In genomic region chr16:29906520-29907244, GRCh38 we compare ENCODE assay signal across 2 cellular contexts.
TF ChIP-seq lines count a peak whose summit lies in the region.

No MANE protein-coding gene starts in this region.

TF ChIP-seq in GM23338, 12 proteins besides CTCF, POLR2A, EP300 and RAD21 (continued from another document):
- TF ChIP-seq REST (IDR thresholded peaks at IDR 0.05; ENCODE audit: unreplicated experiment) (no peak), NANOG (IDR thresholded peaks at IDR 0.05; ENCODE audit: borderline replicate concordance) (no peak)

TF ChIP-seq in WTC11, 78 proteins besides CTCF, POLR2A, EP300 and RAD21 (continued from another document):
- TF ChIP-seq AFF4 (CRISPR knock-in tag; IDR thresholded peaks at IDR 0.05; ENCODE audit: borderline replicate concordance): no peak
- no peak for TF ChIP-seq ZNF512 (CRISPR knock-in tag; IDR thresholded peaks at IDR 0.05; ENCODE audit: borderline replicate concordance)
- no peak for TF ChIP-seq EMX1 (CRISPR knock-in tag; IDR thresholded peaks at IDR 0.05)
- TF ChIP-seq KAT7 (CRISPR knock-in tag; IDR thresholded peaks at IDR 0.05; ENCODE audit: borderline replicate concordance): no peak
- no peak for TF ChIP-seq ZNF263 (CRISPR knock-in tag; IDR thresholded peaks at IDR 0.05; ENCODE audit: low read depth)
- TF ChIP-seq TP53 (CRISPR knock-in tag; IDR thresholded peaks at IDR 0.05): no peak
- no peak for TF ChIP-seq RELA (CRISPR knock-in tag; IDR thresholded peaks at IDR 0.05; ENCODE audit: borderline replicate concordance)
- no peak for TF ChIP-seq RORB (CRISPR knock-in tag; IDR thresholded peaks at IDR 0.05)
- no peak for TF ChIP-seq SP1 (CRISPR knock-in tag; conservative IDR thresholded peaks at IDR 0.05)
- no peak for TF ChIP-seq E2F4 (CRISPR knock-in tag; IDR thresholded peaks at IDR 0.05; ENCODE audit: borderline replicate concordance, low read depth)
- TF ChIP-seq FOXK1 (CRISPR knock-in tag; IDR thresholded peaks at IDR 0.05): no peak
- TF ChIP-seq CREM (CRISPR knock-in tag; IDR thresholded peaks at IDR 0.05): no peak
- TF ChIP-seq FOXP4 (CRISPR knock-in tag; IDR thresholded peaks at IDR 0.05): no peak
- no peak for TF ChIP-seq ZNF425 (CRISPR knock-in tag; conservative IDR thresholded peaks at IDR 0.05)
- TF ChIP-seq ZNF219 (CRISPR knock-in tag; IDR thresholded peaks at IDR 0.05; ENCODE audit: borderline replicate concordance): no peak
- no peak for TF ChIP-seq ZSCAN18 (CRISPR knock-in tag; IDR thresholded peaks at IDR 0.05)
- TF ChIP-seq NR3C1 (CRISPR knock-in tag; conservative IDR thresholded peaks at IDR 0.05; ENCODE audit: low read depth): no peak
